ENCODE assay signal across 8 cellular contexts in the genomic region with DNA sequence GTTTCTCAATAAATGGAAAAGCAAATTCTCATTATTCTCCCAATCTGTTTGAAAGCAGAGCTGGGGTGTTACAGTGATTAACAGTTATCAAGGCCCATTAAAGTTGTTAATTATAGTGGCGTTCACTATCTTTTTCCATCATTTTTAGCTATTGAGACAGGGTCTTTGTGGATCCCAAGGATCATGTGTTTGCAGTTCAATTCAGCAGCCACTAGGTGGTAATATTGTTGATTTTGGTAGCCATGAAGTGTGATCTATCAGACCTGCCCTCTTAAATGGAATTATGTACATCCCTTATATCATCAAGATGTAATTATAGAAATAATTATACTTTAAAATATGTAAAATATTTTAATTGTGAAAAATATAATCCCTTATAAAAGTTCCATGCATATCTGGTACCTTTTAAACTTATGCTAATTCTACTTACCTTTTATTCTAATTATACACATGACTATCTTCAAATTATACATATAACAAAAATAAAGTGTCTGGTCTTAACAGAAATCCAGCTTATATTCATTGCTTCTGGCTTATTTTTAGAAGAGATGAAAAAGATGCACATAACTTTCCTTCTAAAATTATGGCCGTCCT.
DNase-seq lines count a peak whose midpoint lies in the region; ATAC-seq and TF ChIP-seq lines count a peak whose summit lies in the region.

No MANE protein-coding gene starts in this region.

- TF ChIP-seq CTCF in heart left ventricle (IDR thresholded peaks at IDR 0.05) (peak; percentile 27 to 66 (median 50)), PC-9 (conservative IDR thresholded peaks at IDR 0.05) (peak; percentile 62), tibial artery (IDR thresholded peaks at IDR 0.05) (peak; percentile 58 to 60), lower leg skin (IDR thresholded peaks at IDR 0.05) (no peak)
- no peak for TF ChIP-seq CTCF in CD4-positive, alpha-beta T cell (IDR thresholded peaks at IDR 0.05)

- ATAC-seq in heart left ventricle (no peak), Right ventricle myocardium inferior (no peak)
- no peak for ATAC-seq in CD4-positive, alpha-beta T cell (ENCODE audit: poor library complexity)

- TF ChIP-seq POLR2A in heart left ventricle (IDR thresholded peaks at IDR 0.05) = no peak
- no peak for TF ChIP-seq POLR2A in lower leg skin (IDR thresholded peaks at IDR 0.05)

- CTCF ChIA-PET in PC-9 (lab: Charles Lee) = interaction anchor here (0.6 to 0.8 kb wide), 2 partner anchors 153 to 182 kb away, joined by 3 read pairs; no protein-coding TSS in a partner anchor
- CTCF ChIA-PET in CD4-positive, alpha-beta T cell (lab: Charles Lee) = no interaction called here

- no peaks in the 10 kb centered on the region for H3K79me2 ChIP-seq in PC-9 (ENCODE audit: low read depth)

- no peaks in the 10 kb centered on the region for H3K4me1 Mint-ChIP-seq in CD4-positive, alpha-beta T cell (ENCODE audit: low read depth)

- H3K9me3 Mint-ChIP-seq in CD4-positive, alpha-beta T cell = no peaks in the 10 kb centered on the region

- H3K36me3 ChIP-seq in heart left ventricle (no peaks in the 10 kb centered on the region), PC-9 (ENCODE audit: low read depth) (no peaks in the 10 kb centered on the region), tibial artery (no peaks in the 10 kb centered on the region)

- H3K9me3 ChIP-seq in heart left ventricle = no peaks in the 10 kb centered on the region
- peaks cover 4% of the 10 kb centered on the region; the same call in 1 of the 2 replicates for H3K9me3 ChIP-seq in PC-9 (ENCODE audit: insufficient read depth, low read depth)
- no peaks in the 10 kb centered on the region for H3K9me3 ChIP-seq in tibial artery
- no peaks in the 10 kb centered on the region for H3K9me3 ChIP-seq in CD4-positive, alpha-beta T cell (ENCODE audit: control insufficient read depth, low read length)

- H3K27ac Mint-ChIP-seq in CD4-positive, alpha-beta T cell = no peak overlapping the region

- H3K36me3 Mint-ChIP-seq in CD4-positive, alpha-beta T cell (ENCODE audit: low read depth) = no peaks in the 10 kb centered on the region

- WGBS in heart left ventricle, 4 donors = 58 to 61% (median 59%) methylated on average over 2 of the region's 2 CpGs
- WGBS in lower leg skin, 2 donors = 70 to 82% methylated on average over 2 of the region's 2 CpGs

- no peak overlapping the region for H3K4me3 ChIP-seq in heart left ventricle
- no peak overlapping the region for H3K4me3 ChIP-seq in PC-9
- H3K4me3 ChIP-seq in tibial artery = no peak overlapping the region
- no peak overlapping the region for H3K4me3 ChIP-seq in lower leg skin (ENCODE audit: low read depth, poor library complexity, severe bottlenecking)

- H3K27ac ChIP-seq in heart left ventricle (no peak overlapping the region), PC-9 (no peak overlapping the region), tibial artery (no peak overlapping the region)
- no peak overlapping the region for H3K27ac ChIP-seq in CD4-positive, alpha-beta T cell (ENCODE audit: low read depth, low read length)

- no peak overlapping the region for H3K4me3 Mint-ChIP-seq in CD4-positive, alpha-beta T cell

- H3K4me1 ChIP-seq in heart left ventricle = no peaks in the 10 kb centered on the region
- H3K4me1 ChIP-seq in PC-9 (replicated peaks; ENCODE audit: insufficient read depth) = peaks cover 7% of the 10 kb centered on the region
- no peaks in the 10 kb centered on the region for H3K4me1 ChIP-seq in tibial artery

- no peak for DNase-seq in heart left ventricle
- no peak for DNase-seq in Right ventricle myocardium inferior (ENCODE audit: missing footprints)
- DNase-seq in PC-9 = no peak
- peak; percentile 67 for DNase-seq in fibroblast of peridontal ligament (ENCODE audit: extremely low read depth)
- DNase-seq in tibial artery = no peak
- DNase-seq in CD4-positive, alpha-beta T cell = no peak
- DNase-seq in HPDE6-E6E7 (ENCODE audit: extremely low spot score) = no peak
- no peak for DNase-seq in lower leg skin (ENCODE audit: low spot score in 2 of 2)

- no peaks in the 10 kb centered on the region for H3K27me3 Mint-ChIP-seq in CD4-positive, alpha-beta T cell

- intact Hi-C loops in heart left ventricle (cut with DNase I) = loop anchor here in 3 of 10 donors (5.0 to 10.0 kb wide), 3 partner anchors 111 to 153 kb away; no protein-coding TSS in a partner anchor
- intact Hi-C loops in Right ventricle myocardium inferior (cut with DNase I) = loop anchor here (2.0 to 10.0 kb wide), 2 partner anchors 111 to 151 kb away; no protein-coding TSS in a partner anchor
- intact Hi-C loops in PC-9 (cut with micrococcal nuclease; ENCODE audit: unreplicated experiment) = loop anchor here (2.0 kb wide), 2 partner anchors 113 to 151 kb away; no protein-coding TSS in a partner anchor
- intact Hi-C loops in tibial artery (cut with DNase I; ENCODE audit: low total_unique reads) = loop anchor here (10.0 kb wide), 2 partner anchors 101 to 179 kb away; no protein-coding TSS in a partner anchor
- intact Hi-C loops in CD4-positive, alpha-beta T cell (cut with DNase I, micrococcal nuclease) = no loop called here
- intact Hi-C loops in lower leg skin (cut with DNase I; ENCODE audit: low total_unique reads) = no loop called here

- H4K20me1 ChIP-seq in PC-9 (ENCODE audit: insufficient read depth) = no peaks in the 10 kb centered on the region

- no peaks in the 10 kb centered on the region for H3K9me2 ChIP-seq in PC-9 (ENCODE audit: insufficient read depth)

- peaks cover 3% of the 10 kb centered on the region; the same call in 1 of the 2 replicates for H3F3A ChIP-seq in PC-9 (ENCODE audit: insufficient read depth, low read depth)

- H3K4me2 ChIP-seq in PC-9 = no peak overlapping the region

- POLR2A ChIA-PET in PC-9 (lab: Charles Lee; ENCODE audit: unreplicated experiment) = interaction anchor here (0.5 to 0.6 kb wide), 2 partner anchors 13 to 23 kb away, joined by 3 to 5 read pairs; no protein-coding TSS in a partner anchor
- POLR2A ChIA-PET in CD4-positive, alpha-beta T cell (lab: Charles Lee) = no interaction called here

- H2AFZ ChIP-seq in PC-9 = no peak overlapping the region

- H3K27me3 ChIP-seq in heart left ventricle = peaks cover 0 to under 1% (median 0%) of the 10 kb centered on the region in 9 donors
- no peaks in the 10 kb centered on the region for H3K27me3 ChIP-seq in PC-9 (ENCODE audit: insufficient read depth, low read depth)
- H3K27me3 ChIP-seq in tibial artery = peaks cover 0 to under 1% of the 10 kb centered on the region in 2 donors
- no peaks in the 10 kb centered on the region for H3K27me3 ChIP-seq in CD4-positive, alpha-beta T cell (ENCODE audit: control insufficient read depth, insufficient read depth, low read length)

- no TSS peak for BruUV-seq in PC-9 (replicated peaks; lab: Mats Ljungman, UMichigan)

Comparison
In these comparisons a context has a peak if more than half of its experiments do, and no peak if none do; other contexts are left out.
1. CTCF ChIP-seq: peak in heart left ventricle (12 of 12), PC-9 (single experiment) and tibial artery (2 of 2); none in CD4-positive, alpha-beta T cell (single experiment) and lower leg skin (0 of 3).
2. intact Hi-C loops: an anchor here in Right ventricle myocardium inferior (2.0 to 10.0 kb wide), PC-9 (2.0 kb wide) and tibial artery (10.0 kb wide); none called in CD4-positive, alpha-beta T cell and lower leg skin.